Comparison of ENCODE assay signal across 1 cellular context in genomic region chr15:25416693-25417092, GRCh38.
A peak's percentile ranks its signal among the peaks of the same experiment; 100 is the strongest.
TF ChIP-seq lines count a peak whose summit lies in the region.

No MANE protein-coding gene starts in this region.

TF ChIP-seq in GM12878, 131 proteins besides CTCF, POLR2A, EP300 and RAD21:
- TF ChIP-seq, protein P1, sequence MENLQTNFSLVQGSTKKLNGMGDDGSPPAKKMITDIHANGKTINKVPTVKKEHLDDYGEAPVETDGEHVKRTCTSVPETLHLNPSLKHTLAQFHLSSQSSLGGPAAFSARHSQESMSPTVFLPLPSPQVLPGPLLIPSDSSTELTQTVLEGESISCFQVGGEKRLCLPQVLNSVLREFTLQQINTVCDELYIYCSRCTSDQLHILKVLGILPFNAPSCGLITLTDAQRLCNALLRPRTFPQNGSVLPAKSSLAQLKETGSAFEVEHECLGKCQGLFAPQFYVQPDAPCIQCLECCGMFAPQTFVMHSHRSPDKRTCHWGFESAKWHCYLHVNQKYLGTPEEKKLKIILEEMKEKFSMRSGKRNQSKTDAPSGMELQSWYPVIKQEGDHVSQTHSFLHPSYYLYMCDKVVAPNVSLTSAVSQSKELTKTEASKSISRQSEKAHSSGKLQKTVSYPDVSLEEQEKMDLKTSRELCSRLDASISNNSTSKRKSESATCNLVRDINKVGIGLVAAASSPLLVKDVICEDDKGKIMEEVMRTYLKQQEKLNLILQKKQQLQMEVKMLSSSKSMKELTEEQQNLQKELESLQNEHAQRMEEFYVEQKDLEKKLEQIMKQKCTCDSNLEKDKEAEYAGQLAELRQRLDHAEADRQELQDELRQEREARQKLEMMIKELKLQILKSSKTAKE (IDR thresholded peaks at IDR 0.05; ENCODE audit: low read depth, poor library complexity, severe bottlenecking): peak; percentile 79
- TF ChIP-seq MTA2 (IDR thresholded peaks at IDR 0.05; ENCODE audit: low read depth): 0 out of 2 replicates have a peak, but pooled peaks have one; percentile 43
- TF ChIP-seq, protein P2, sequence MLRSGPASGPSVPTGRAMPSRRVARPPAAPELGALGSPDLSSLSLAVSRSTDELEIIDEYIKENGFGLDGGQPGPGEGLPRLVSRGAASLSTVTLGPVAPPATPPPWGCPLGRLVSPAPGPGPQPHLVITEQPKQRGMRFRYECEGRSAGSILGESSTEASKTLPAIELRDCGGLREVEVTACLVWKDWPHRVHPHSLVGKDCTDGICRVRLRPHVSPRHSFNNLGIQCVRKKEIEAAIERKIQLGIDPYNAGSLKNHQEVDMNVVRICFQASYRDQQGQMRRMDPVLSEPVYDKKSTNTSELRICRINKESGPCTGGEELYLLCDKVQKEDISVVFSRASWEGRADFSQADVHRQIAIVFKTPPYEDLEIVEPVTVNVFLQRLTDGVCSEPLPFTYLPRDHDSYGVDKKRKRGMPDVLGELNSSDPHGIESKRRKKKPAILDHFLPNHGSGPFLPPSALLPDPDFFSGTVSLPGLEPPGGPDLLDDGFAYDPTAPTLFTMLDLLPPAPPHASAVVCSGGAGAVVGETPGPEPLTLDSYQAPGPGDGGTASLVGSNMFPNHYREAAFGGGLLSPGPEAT (IDR thresholded peaks at IDR 0.05; ENCODE audit: low read depth): peak; percentile 91
- no peak for TF ChIP-seq SMAD1 (IDR thresholded peaks at IDR 0.05; ENCODE audit: low read depth, partially characterized antibody)
- TF ChIP-seq SREBF2 (IDR thresholded peaks at IDR 0.05; ENCODE audit: low read length): no peak
- no peak for TF ChIP-seq MAX (IDR thresholded peaks at IDR 0.05; ENCODE audit: low read depth, low read length)
- TF ChIP-seq, protein P3, sequence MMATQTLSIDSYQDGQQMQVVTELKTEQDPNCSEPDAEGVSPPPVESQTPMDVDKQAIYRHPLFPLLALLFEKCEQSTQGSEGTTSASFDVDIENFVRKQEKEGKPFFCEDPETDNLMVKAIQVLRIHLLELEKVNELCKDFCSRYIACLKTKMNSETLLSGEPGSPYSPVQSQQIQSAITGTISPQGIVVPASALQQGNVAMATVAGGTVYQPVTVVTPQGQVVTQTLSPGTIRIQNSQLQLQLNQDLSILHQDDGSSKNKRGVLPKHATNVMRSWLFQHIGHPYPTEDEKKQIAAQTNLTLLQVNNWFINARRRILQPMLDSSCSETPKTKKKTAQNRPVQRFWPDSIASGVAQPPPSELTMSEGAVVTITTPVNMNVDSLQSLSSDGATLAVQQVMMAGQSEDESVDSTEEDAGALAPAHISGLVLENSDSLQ (IDR thresholded peaks at IDR 0.05): peak; percentile 56
- TF ChIP-seq NFIC (IDR thresholded peaks at IDR 0.05; ENCODE audit: low read depth, low read length): peak; percentile 38; the same call in 1 of the 2 replicates
- no peak for TF ChIP-seq CBX5 (IDR thresholded peaks at IDR 0.05; ENCODE audit: low read depth)
- TF ChIP-seq JUNB (IDR thresholded peaks at IDR 0.05): 0 out of 2 replicates have a peak, but pooled peaks have one; percentile 13
- TF ChIP-seq RELA (IDR thresholded peaks at IDR 0.05; ENCODE audit: borderline replicate concordance, partially characterized antibody): peak; percentile 58
- TF ChIP-seq EED (IDR thresholded peaks at IDR 0.05; ENCODE audit: low read depth): peak; percentile 68
- 0 out of 2 replicates have a peak, but pooled peaks have one; percentile 14 for TF ChIP-seq ATF2 (IDR thresholded peaks at IDR 0.05; ENCODE audit: low read length)
- peak; percentile 32 for TF ChIP-seq ATF7 (IDR thresholded peaks at IDR 0.05; ENCODE audit: low read depth)
- peak; percentile 24; the same call in 1 of the 2 replicates for TF ChIP-seq CHD2 (IDR thresholded peaks at IDR 0.05; ENCODE audit: borderline replicate concordance, low read depth, low read length)
- peak; percentile 50; the same call in 1 of the 2 replicates for TF ChIP-seq POLR2AphosphoS5 (IDR thresholded peaks at IDR 0.05; ENCODE audit: low read length)
- peak; percentile 80 to 81 for TF ChIP-seq IKZF2 (IDR thresholded peaks at IDR 0.05)
- peak; percentile 63; the same call in 1 of the 2 replicates for TF ChIP-seq NBN (IDR thresholded peaks at IDR 0.05)
- TF ChIP-seq IRF4 (IDR thresholded peaks at IDR 0.05; ENCODE audit: low read depth, low read length): no peak
- TF ChIP-seq FOXM1 (IDR thresholded peaks at IDR 0.05; ENCODE audit: low read depth, low read length): no peak
- no peak for TF ChIP-seq ESRRA (IDR thresholded peaks at IDR 0.05; ENCODE audit: low read length)
- peak; percentile 71 for TF ChIP-seq IKZF1 (conservative IDR thresholded peaks at IDR 0.05)
- 0 out of 2 replicates have a peak, but pooled peaks have one; percentile 14 for TF ChIP-seq CREM (IDR thresholded peaks at IDR 0.05; ENCODE audit: low read depth)
- peak; percentile 45; the same call in 1 of the 2 replicates for TF ChIP-seq DPF2 (IDR thresholded peaks at IDR 0.05)
